ENCODE assay signal across 8 cellular contexts in the genomic region with DNA sequence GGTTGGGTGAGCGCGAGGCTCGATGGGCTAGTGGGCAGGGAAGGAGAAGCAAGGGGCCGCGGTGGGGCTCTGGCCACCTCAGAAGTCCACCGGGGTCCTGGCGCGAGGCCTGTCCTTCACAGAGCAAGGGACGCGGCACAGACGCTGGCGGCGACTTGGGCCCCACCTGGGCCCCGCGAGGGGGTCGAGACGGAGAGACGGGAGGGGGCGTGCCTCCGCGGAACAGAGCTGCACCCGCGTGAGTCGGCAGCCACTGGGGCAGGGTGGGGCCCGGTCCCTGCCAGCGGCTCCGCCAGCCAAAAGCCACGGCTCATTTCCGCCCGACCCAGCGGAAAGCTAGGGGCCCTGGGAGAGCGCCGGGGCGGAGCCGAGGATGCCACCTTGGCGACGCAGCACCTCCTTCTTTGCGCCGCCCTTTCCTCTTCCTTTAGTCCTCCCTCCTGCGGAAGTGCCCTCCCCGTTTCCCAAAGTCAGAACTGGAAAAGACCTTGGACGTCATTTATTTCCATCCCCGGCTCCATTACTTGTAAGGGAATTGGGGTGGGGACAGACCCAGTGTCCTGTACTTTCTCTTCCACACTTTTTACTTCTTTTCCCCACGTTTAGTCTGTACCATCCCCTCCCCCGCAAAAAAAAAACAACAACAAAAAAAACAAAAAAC. TPM values are rescaled to one million over a fixed set of nuclear protein-coding genes. Genes with fewer than 3 reads are reported as not detected.
DNase-seq lines count a peak whose midpoint lies in the region; ATAC-seq, FAIRE-seq and TF ChIP-seq lines count a peak whose summit lies in the region.

A gene (minus strand): TSS at position 307 of the 661 bp plus-strand sequence. CDS start 1,063 bp downstream, outside the sequence.

- peak within 1 kb of the TSS; percentile 92 to 96 for H3K27ac ChIP-seq in right atrium auricular region

- DNase-seq in NCI-H1930 (lab: John Stamatoyannopoulos, UW), result peak; percentile 78 to 85
- DNase-seq in anterior cingulate cortex (lab: John Stamatoyannopoulos, UW), result peak in 57 of 58 donors; percentile 17 to 90 (median 70)
- peak; percentile 93 for DNase-seq in right atrium auricular region (ENCODE audit: low spot score)
- peak; percentile 84 for DNase-seq in pulmonary artery endothelial cell (ENCODE audit: low read depth, low spot score)
- DNase-seq in urothelium cell line (ENCODE audit: low spot score), result peak; percentile 99

- intact Hi-C loops in T-helper 2 cell treated with Interferon-gamma antibody and Interleukin-4, amounts not matched to agents 100 ng/mL and 5 ng/mL, for 36 hours (cut with micrococcal nuclease), result loop anchor here (1.0 to 10.0 kb wide), 5 partner anchors 39 to 489 kb away; a partner anchor contains a TSS

- H3K27me3 ChIP-seq in right atrium auricular region, result no peaks in the 10 kb centered on the region

- no peak for FAIRE-seq in urothelium cell line (lab: Jason Lieb, UNC)

- peak in 1 of 2 donors; percentile 38 for TF ChIP-seq CTCF in right atrium auricular region (IDR thresholded peaks at IDR 0.05)

- ATAC-seq in GM18499 (IDR thresholded peaks at IDR 0.05; ENCODE audit: insufficient read depth, unreplicated experiment), result peak; percentile 73
- ATAC-seq in HG02938 (IDR thresholded peaks at IDR 0.05; ENCODE audit: unreplicated experiment), result peak; percentile 66

- H3K9me3 ChIP-seq in right atrium auricular region, result no peaks in the 10 kb centered on the region

- peaks cover 0 to 36% of the 10 kb centered on the region in 2 donors for H3K4me1 ChIP-seq in right atrium auricular region

- peaks cover 39% of the 10 kb centered on the region for H3K36me3 ChIP-seq in right atrium auricular region

- H3K4me3 ChIP-seq in right atrium auricular region, result peak within 1 kb of the TSS; percentile 69 to 71

RNA-seq across cellular contexts. Expression of the gene that starts here (rescaled TPM):
- 10.6 and 12.0 TPM in 2 replicates for total RNA-seq in T-helper 2 cell treated with Interferon-gamma antibody and Interleukin-4, amounts not matched to agents 100 ng/mL and 5 ng/mL, for 36 hours
- total RNA-seq in right atrium auricular region, result 1 to 10 TPM; 6.5 to 9.0 TPM
- 26.5 and 27.0 TPM in 2 replicates for total RNA-seq in pulmonary artery endothelial cell

Comparison
In these comparisons a context has a peak if more than half of its experiments do, and no peak if none do; other contexts are left out.
1. Peak in every context shown above with its lines: DNase-seq, ATAC-seq, H3K4me3 ChIP-seq and H3K27ac ChIP-seq.